In the genomic region with DNA sequence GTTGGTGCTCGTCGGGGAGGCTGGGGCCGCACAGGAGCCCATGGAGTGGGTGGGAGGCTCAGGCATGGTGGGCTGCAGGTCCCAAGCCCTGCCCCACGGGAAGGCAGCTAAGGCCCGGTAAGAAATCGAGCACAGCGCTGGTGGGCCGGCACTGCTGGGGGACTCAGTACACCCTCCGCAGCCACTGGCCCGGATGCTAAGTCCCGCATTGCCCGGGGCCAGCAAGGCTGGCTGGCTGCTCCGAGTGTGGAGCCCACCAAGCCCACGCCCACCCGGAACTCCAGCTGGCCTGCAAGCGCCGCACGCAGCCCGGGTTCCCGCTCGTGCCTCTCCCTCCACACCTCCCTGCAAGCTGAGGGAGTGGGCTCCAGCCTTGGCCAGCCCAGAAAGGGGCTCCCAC, we compare ENCODE assay signal across 1 cellular context. TPM values are rescaled to one million over a fixed set of nuclear protein-coding genes. Genes with fewer than 3 reads are reported as not detected.
"Had no signal": no experiment of that assay in that cellular context is flagged by ENCODE, and none has a peak within 500 bp of the region (broad histone marks: within the 10 kb centered on the region; RNA-seq: fewer than 3 reads in every experiment).

No MANE protein-coding gene starts in this region.

RNA-seq across cellular contexts. Expression of a gene that starts 39.2 kb away (rescaled TPM):
- total RNA-seq: GM12878 had no signal
